In the genomic region with DNA sequence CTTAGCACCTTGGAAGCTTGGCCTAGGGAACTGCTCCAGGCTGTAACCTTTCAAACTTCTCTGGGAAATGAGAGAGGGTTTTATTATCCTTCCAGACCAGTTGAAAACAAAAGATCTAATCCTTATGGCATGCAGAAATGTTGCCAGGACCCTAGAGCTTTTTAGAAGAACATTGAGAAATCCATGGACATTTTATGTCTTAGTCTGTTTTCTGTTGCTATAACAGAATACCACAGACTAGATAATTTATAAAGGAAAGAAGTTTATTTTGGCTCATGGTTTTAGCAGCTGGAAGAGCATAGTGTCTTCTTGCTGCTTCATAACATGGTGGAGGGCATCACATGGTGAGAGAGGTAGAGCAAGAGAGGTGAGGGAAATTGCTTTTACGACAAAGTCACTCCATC, we compare ENCODE assay signal across 9 cellular contexts. TPM values are rescaled to one million over a fixed set of nuclear protein-coding genes. Genes with fewer than 3 reads are reported as not detected.
DNase-seq lines count a peak whose midpoint lies in the region; ATAC-seq and TF ChIP-seq lines count a peak whose summit lies in the region.
"Had no signal": no experiment of that assay in that cellular context is flagged by ENCODE, and none has a peak within 500 bp of the region (broad histone marks: within the 10 kb centered on the region; RNA-seq: fewer than 3 reads in every experiment).

No MANE protein-coding gene starts in this region.

- CTCF ChIA-PET in Caco-2 (lab: Charles Lee) = no interaction called here

- peaks cover 15% of the 10 kb centered on the region; the same call in 1 of the 2 replicates for H3K4me1 ChIP-seq in Caco-2
- peaks cover 21 to 60% of the 10 kb centered on the region in 2 donors for H3K4me1 ChIP-seq in ascending aorta
- H3K4me1 ChIP-seq in right cardiac atrium (ENCODE audit: control insufficient read depth, insufficient read depth, low read length) = peaks cover 5% of the 10 kb centered on the region
- peaks cover 0 to 62% (median 48%) of the 10 kb centered on the region in 4 donors for H3K4me1 ChIP-seq in sigmoid colon

- 54% methylated on average over 1 of the region's 1 CpG for WGBS in right cardiac atrium
- 87 to 96% methylated on average over 1 of the region's 1 CpG for WGBS in sigmoid colon, 2 donors

- no peaks in the 10 kb centered on the region for H3K36me3 Mint-ChIP-seq in Caco-2 (ENCODE audit: insufficient read depth, unreplicated experiment)

- TF ChIP-seq EP300 in sigmoid colon (IDR thresholded peaks at IDR 0.05) = no peak

- H3K27me3 Mint-ChIP-seq in Caco-2 (ENCODE audit: insufficient read depth, unreplicated experiment) = no peaks in the 10 kb centered on the region

- POLR2A ChIA-PET in Caco-2 (lab: Charles Lee) = no interaction called here

- TF ChIP-seq CTCF in Caco-2 (IDR thresholded peaks at IDR 0.05; ENCODE audit: insufficient read depth in 1 of 2, low read depth in 1 of 2, low read length in 1 of 2, severe bottlenecking in 1 of 2, unreplicated experiment in 1 of 2) (no peak), ascending aorta (IDR thresholded peaks at IDR 0.05) (no peak), sigmoid colon (IDR thresholded peaks at IDR 0.05) (no peak)

- H3K9me3 ChIP-seq in Caco-2 = no peaks in the 10 kb centered on the region
- H3K9me3 ChIP-seq in ascending aorta = no peaks in the 10 kb centered on the region
- no peaks in the 10 kb centered on the region for H3K9me3 ChIP-seq in right cardiac atrium (ENCODE audit: control insufficient read depth, low read length)
- no peaks in the 10 kb centered on the region for H3K9me3 ChIP-seq in sigmoid colon

- H3K4me1 Mint-ChIP-seq in Caco-2 (ENCODE audit: low read depth, unreplicated experiment) = peaks cover 14% of the 10 kb centered on the region

- no peak overlapping the region for H3K4me3 ChIP-seq in Caco-2 (ENCODE audit: low read depth, low read length)
- no peak overlapping the region for H3K4me3 ChIP-seq in ascending aorta
- H3K4me3 ChIP-seq in right cardiac atrium (ENCODE audit: low read length) = no peak overlapping the region
- no peak overlapping the region for H3K4me3 ChIP-seq in sigmoid colon

- H3K27me3 ChIP-seq in Caco-2 (replicated peaks; ENCODE audit: control insufficient read depth, insufficient read depth, low read length) (no peaks in the 10 kb centered on the region), ascending aorta (no peaks in the 10 kb centered on the region), right cardiac atrium (ENCODE audit: control insufficient read depth, insufficient read depth) (no peaks in the 10 kb centered on the region), sigmoid colon (no peaks in the 10 kb centered on the region)

- TF ChIP-seq POLR2A in sigmoid colon (IDR thresholded peaks at IDR 0.05) = no peak

- H3K27ac ChIP-seq in ascending aorta (peak overlapping the region; percentile 85 to 88), right cardiac atrium (ENCODE audit: low read length) (peak overlapping the region; percentile 54), sigmoid colon (peak overlapping the region; percentile 64 to 77 (median 74))

- no peak overlapping the region for H3K4me3 Mint-ChIP-seq in Caco-2 (ENCODE audit: unreplicated experiment)

- no peaks in the 10 kb centered on the region for H3K9me3 Mint-ChIP-seq in Caco-2 (ENCODE audit: unreplicated experiment)

- no peaks in the 10 kb centered on the region for H3K36me3 ChIP-seq in Caco-2 (ENCODE audit: control insufficient read depth, insufficient read depth, low read length)
- H3K36me3 ChIP-seq in ascending aorta = no peaks in the 10 kb centered on the region
- H3K36me3 ChIP-seq in sigmoid colon = no peaks in the 10 kb centered on the region

- peak; percentile 68 to 82 for ATAC-seq in right cardiac atrium
- no peak for ATAC-seq in HG03196 (IDR thresholded peaks at IDR 0.05; ENCODE audit: unreplicated experiment)
- ATAC-seq in HG03280 (IDR thresholded peaks at IDR 0.05; ENCODE audit: unreplicated experiment) = no peak

- no TSS peak for BruUV-seq in Caco-2 (replicated peaks; lab: Mats Ljungman, UMichigan)

- intact Hi-C loops in Caco-2 (cut with micrococcal nuclease; ENCODE audit: unreplicated experiment) = no loop called here
- intact Hi-C loops in ascending aorta (cut with DNase I) = no loop called here
- intact Hi-C loops in right cardiac atrium (cut with DNase I) = loop anchor here in 1 of 4 donors (10.0 kb wide), 1 partner anchor 92 kb away; no protein-coding TSS in a partner anchor
- intact Hi-C loops in sigmoid colon (cut with DNase I) = no loop called here

- DNase-seq in Caco-2 (no peak), ascending aorta (ENCODE audit: low spot score in 2 of 2) (no peak), right cardiac atrium (no peak), sigmoid colon (peak; percentile 69), KG1 (lab: John Stamatoyannopoulos, UW) (no peak), NCI-H345 treated with DMSO at 0.1 percent for 48 hours (lab: John Stamatoyannopoulos, UW; ENCODE audit: unreplicated experiment) (no peak)
- DNase-seq: COR-L47 had no signal

- peak overlapping the region; percentile 57 for H3K27ac Mint-ChIP-seq in Caco-2 (ENCODE audit: unreplicated experiment)

RNA-seq across cellular contexts. Expression of a gene that starts 25.8 kb away (rescaled TPM):
- 58.7 and 61.9 TPM in 2 replicates for total RNA-seq in Caco-2 (2022)
- 101 TPM for total RNA-seq in ascending aorta
- total RNA-seq in right cardiac atrium = 10 to 100 TPM; 55.3 to 68.8 (median 62.2) TPM
- polyA plus RNA-seq in right cardiac atrium = 46.1 TPM
- 10 to 100 TPM; 49.7 to 81.5 (median 71.9) TPM for total RNA-seq in sigmoid colon
- polyA plus RNA-seq in sigmoid colon = 10 to 100 TPM; 31.8 to 34.9 (median 32.2) TPM

Comparison
In these comparisons a context has a peak if more than half of its experiments do, and no peak if none do; other contexts are left out.
1. ATAC-seq: peak in right cardiac atrium (2 of 2); none in HG03196 (single experiment) and HG03280 (single experiment).
2. Peak in every context shown above with its lines, with median percentiles within 50 percentile points of each other: H3K27ac ChIP-seq.